ENCODE assay signal across 22 cellular contexts in genomic region chr17:61132524-61133025, GRCh38.
"Had no signal": no experiment of that assay in that cellular context is flagged by ENCODE, and none has a peak within 500 bp of the region (broad histone marks: within the 10 kb centered on the region; RNA-seq: fewer than 3 reads in every experiment).

No MANE protein-coding gene starts in this region.

- H3K27me3 Mint-ChIP-seq: activated B cell treated with CpG ODN at 0.5 μM for 24 hours; activated naive CD8-positive, alpha-beta T cell; effector memory CD8-positive, alpha-beta T cell; naive thymus-derived CD8-positive, alpha-beta T cell; T-cell had no signal

- H3K4me3 Mint-ChIP-seq: activated B cell treated with CpG ODN at 0.5 μM for 24 hours; activated naive CD8-positive, alpha-beta T cell; activated T-cell treated with anti-CD3 and anti-CD28 coated beads, Interleukin-2, amount 50 U/mL, for 72 hours; effector memory CD8-positive, alpha-beta T cell; naive thymus-derived CD8-positive, alpha-beta T cell; T-cell; T-helper 2 cell treated with Interferon-gamma antibody and Interleukin-4, amounts not matched to agents 5 μg/mL and 100 μg/mL, for 36 hours had no signal

- H3K4me3 ChIP-seq: body of pancreas, colonic mucosa, dorsolateral prefrontal cortex, heart left ventricle, left lung, spleen, tibial nerve had no signal

- H3K36me3 ChIP-seq: colonic mucosa, heart left ventricle, left lung, spleen, tibial nerve had no signal

- DNase-seq: activated B cell treated with CpG ODN at 0.5 μM for 24 hours; activated naive CD4-positive, alpha-beta T cell; activated T-cell treated with anti-CD3 and anti-CD28 coated beads for 4 hours; activated T-cell treated with anti-CD3 and anti-CD28 coated beads, Interleukin-2, amount 50 U/mL, for 72 hours; anterior cingulate cortex; body of pancreas; cerebellar nuclear complex; colonic mucosa; dorsolateral prefrontal cortex; effector memory CD8-positive, alpha-beta T cell; foreskin fibroblast; heart left ventricle; kidney glomerular epithelial cell; left lung; naive thymus-derived CD8-positive, alpha-beta T cell; right cardiac atrium; spleen; stimulated activated naive CD4-positive, alpha-beta T cell treated with Interleukin-2 at 50 U/mL for 16 hours; T-cell had no signal

- H3K4me1 ChIP-seq: body of pancreas, colonic mucosa had no signal

- H3K9me3 Mint-ChIP-seq: activated B cell treated with CpG ODN at 0.5 μM for 24 hours; activated T-cell treated with anti-CD3 and anti-CD28 coated beads, Interleukin-2, amount 50 U/mL, for 72 hours; effector memory CD8-positive, alpha-beta T cell; naive thymus-derived CD8-positive, alpha-beta T cell; T-cell; T-helper 2 cell treated with Interferon-gamma antibody and Interleukin-4, amounts not matched to agents 5 μg/mL and 100 μg/mL, for 36 hours had no signal

- H3K9me3 ChIP-seq: body of pancreas, colonic mucosa, heart left ventricle, left lung, spleen, tibial nerve had no signal

- H3K36me3 Mint-ChIP-seq: activated naive CD8-positive, alpha-beta T cell; naive thymus-derived CD8-positive, alpha-beta T cell; T-cell had no signal

- ATAC-seq: activated T-cell treated with anti-CD3 and anti-CD28 coated beads, Interleukin-2, amount 50 U/mL, for 72 hours; body of pancreas; effector memory CD8-positive, alpha-beta T cell; heart left ventricle; left lung; naive thymus-derived CD8-positive, alpha-beta T cell; right cardiac atrium; T-cell had no signal

- H3K27ac ChIP-seq: body of pancreas, colonic mucosa, dorsolateral prefrontal cortex, spleen had no signal

- H3K27ac Mint-ChIP-seq: activated B cell treated with CpG ODN at 0.5 μM for 24 hours; activated naive CD8-positive, alpha-beta T cell; activated T-cell treated with anti-CD3 and anti-CD28 coated beads, Interleukin-2, amount 50 U/mL, for 72 hours; effector memory CD8-positive, alpha-beta T cell; T-cell; T-helper 2 cell treated with Interferon-gamma antibody and Interleukin-4, amounts not matched to agents 5 μg/mL and 100 μg/mL, for 36 hours had no signal

- H3K27me3 ChIP-seq: body of pancreas, colonic mucosa, dorsolateral prefrontal cortex, heart left ventricle, left lung, tibial nerve had no signal
